In the genomic region with DNA sequence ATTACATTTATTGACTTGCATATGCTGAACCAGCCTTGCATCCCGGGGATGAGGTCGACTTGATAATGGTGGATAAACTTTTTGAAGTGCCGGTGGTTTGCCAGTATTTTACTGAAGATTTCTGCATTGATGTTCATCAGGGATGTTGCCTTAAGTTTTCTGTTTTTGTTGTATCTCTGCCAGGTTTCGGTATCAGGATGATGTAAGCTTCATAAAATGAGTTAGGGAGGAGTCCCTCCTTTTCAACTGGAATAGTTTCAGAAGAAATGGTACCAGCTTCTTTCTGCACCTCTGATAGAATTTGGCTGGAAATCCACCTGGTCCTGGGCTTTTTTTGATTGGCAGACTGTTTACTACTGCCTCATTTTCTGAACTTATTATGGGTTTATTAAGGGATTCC, we compare ENCODE assay signal across 1 cellular context.
TF ChIP-seq lines count a peak whose summit lies in the region.

No MANE protein-coding gene starts in this region.

TF ChIP-seq in HCT116, 20 proteins besides CTCF, POLR2A, EP300 and RAD21 (continued from another document):
- TF ChIP-seq ZBTB33 (IDR thresholded peaks at IDR 0.05; ENCODE audit: extremely low read depth, insufficient replicate concordance, low read length) (no peak), REST (IDR thresholded peaks at IDR 0.05; ENCODE audit: low read depth) (no peak), EZH2phosphoT487 (IDR thresholded peaks at IDR 0.05; ENCODE audit: borderline replicate concordance) (no peak)
